ENCODE assay signal across 22 cellular contexts in genomic region chr2:47277187-47277586, GRCh38.
"Had no signal": no experiment of that assay in that cellular context is flagged by ENCODE, and none has a peak within 500 bp of the region (broad histone marks: within the 10 kb centered on the region; RNA-seq: fewer than 3 reads in every experiment).

No MANE protein-coding gene starts in this region.

- H3K27me3 ChIP-seq: SJSA1 had no signal

- FAIRE-seq: K562 had no signal

- H3K27ac ChIP-seq: SJSA1 had no signal

- H3K4me3 ChIP-seq: K562, SJSA1 had no signal

- H3K36me3 ChIP-seq: SJSA1 had no signal

- H3K9me3 ChIP-seq: SJSA1 had no signal

- ATAC-seq: activated CD4-positive, CD25-positive, alpha-beta regulatory T cell treated with anti-CD3 and anti-CD28 coated beads, Interleukin-2, amount 50 U/mL, for 24 hours; activated CD8-positive, alpha-beta T cell treated with anti-CD3 and anti-CD28 coated beads for 36 hours; K562; Panc1; SK-N-SH treated with all-trans-retinoic acid at 6 μM for 48 hours had no signal

- DNase-seq: activated CD4-positive, alpha-beta T cell treated with anti-CD3 and anti-CD28 coated beads for 4 hours; activated CD8-positive, alpha-beta memory T cell treated with anti-CD3 and anti-CD28 coated beads, Interleukin-2, amount 50 U/mL, for 48 hours; activated CD8-positive, alpha-beta T cell treated with anti-CD3 and anti-CD28 coated beads for 36 hours; activated naive CD4-positive, alpha-beta T cell; activated T-cell treated with anti-CD3 and anti-CD28 coated beads, Interleukin-2, amount 50 U/mL, for 1 hour; MV-4-11; NCI-H1092 treated with DMSO at 0.1 percent for 48 hours; NCI-H1417 treated with DMSO at 0.1 percent for 48 hours; NCI-H1694; NCI-H2029; NCI-H345; NCI-H510A; NCI-H526 treated with DMSO at 0.1 percent for 48 hours; NK-92 treated with Interleukin-12 subunit alpha and Interleukin-12 subunit beta, amount 100 ng/mL, for 24 hours; OCI-M1; Right ventricle myocardium superior; RPMI8226 had no signal
